ENCODE assay signal across 13 cellular contexts in genomic region chr1:116506132-116507004, GRCh38.
DNase-seq lines count a peak whose midpoint lies in the region; ATAC-seq, FAIRE-seq and TF ChIP-seq lines count a peak whose summit lies in the region.
"Had no signal": no experiment of that assay in that cellular context is flagged by ENCODE, and none has a peak within 500 bp of the region (broad histone marks: within the 10 kb centered on the region; RNA-seq: fewer than 3 reads in every experiment).

No MANE protein-coding gene starts in this region.

- POLR2A ChIA-PET in CD4-positive, alpha-beta T cell (lab: Charles Lee) = interaction anchor here (1.0 to 2.1 kb wide), 2 partner anchors 8 to 32 kb away, joined by 3 to 4 read pairs; no protein-coding TSS in a partner anchor
- POLR2A ChIA-PET in HepG2 (lab: Yijun Ruan, JAX) = no interaction called here

- peaks cover 62% of the 10 kb centered on the region for H3K4me1 Mint-ChIP-seq in CD4-positive, alpha-beta T cell (ENCODE audit: low read depth)
- peaks cover 79% of the 10 kb centered on the region for H3K4me1 Mint-ChIP-seq in T-helper 1 cell treated with Interleukin-12 subunit alpha and Interleukin-12 subunit beta and Interleukin-4 antibody, amounts not matched to agents 30 μg/mL and 1 μg/mL, for 36 hours (ENCODE audit: low read depth)

- TF ChIP-seq POLR2A in HepG2 (IDR thresholded peaks at IDR 0.05; ENCODE audit: insufficient read depth in 1 of 2, low read depth in 2 of 2, low read length in 2 of 2) = no peak

- peak overlapping the region; percentile 89 for H3K27ac Mint-ChIP-seq in CD4-positive, alpha-beta T cell
- peak overlapping the region; percentile 75 for H3K27ac Mint-ChIP-seq in T-helper 1 cell treated with Interleukin-12 subunit alpha and Interleukin-12 subunit beta and Interleukin-4 antibody, amounts not matched to agents 30 μg/mL and 1 μg/mL, for 36 hours
- H3K27ac Mint-ChIP-seq: GM23338 had no signal

- in situ Hi-C loops in HepG2 (cut with HindIII; ENCODE audit: extremely low pct_ligation_motif_present, low pct_unique_long_range_greater_than_20kb) = no loop called here

- no peak for TF ChIP-seq CTCF in CD4-positive, alpha-beta T cell (IDR thresholded peaks at IDR 0.05)
- TF ChIP-seq CTCF in hepatocyte (IDR thresholded peaks at IDR 0.05; ENCODE audit: poor library complexity) (no peak), HepG2 (CRISPR knock-in tag; IDR thresholded peaks at IDR 0.05) (no peak)

- no peaks in the 10 kb centered on the region for H3K9me3 ChIP-seq in CD4-positive, alpha-beta T cell (ENCODE audit: control insufficient read depth, low read length)
- H3K9me3 ChIP-seq in hepatocyte (ENCODE audit: low read depth) (no peaks in the 10 kb centered on the region), HepG2 (ENCODE audit: low read length) (no peaks in the 10 kb centered on the region)

- H4K20me1 ChIP-seq in hepatocyte (ENCODE audit: insufficient read depth, poor library complexity, severe bottlenecking) (no peaks in the 10 kb centered on the region), HepG2 (ENCODE audit: insufficient read depth, low read length) (peaks cover 6% of the 10 kb centered on the region)

- intact Hi-C loops in CD4-positive, alpha-beta T cell (cut with DNase I, micrococcal nuclease) = loop anchor here in 1 of 2 experiments (5.0 kb wide), 1 partner anchor 66 kb away; the partner anchor contains the start of gene CD58
- intact Hi-C loops in HepG2 (cut with micrococcal nuclease; ENCODE audit: unreplicated experiment) = loop anchor here (5.0 kb wide), 1 partner anchor 66 kb away; the partner anchor contains the start of gene CD58

- H2AFZ ChIP-seq in hepatocyte (no peak overlapping the region), HepG2 (ENCODE audit: low read length) (no peak overlapping the region)
- H2AFZ ChIP-seq: GM23338 had no signal

- H3K4me1 ChIP-seq in hepatocyte (ENCODE audit: insufficient read depth) (peaks cover 11% of the 10 kb centered on the region), HepG2 (ENCODE audit: insufficient read depth, low read length) (peaks cover 60% of the 10 kb centered on the region)

- H3K4me2 ChIP-seq in hepatocyte (no peak overlapping the region), HepG2 (ENCODE audit: low read depth, low read length) (no peak overlapping the region)
- H3K4me2 ChIP-seq: GM23338 had no signal

- no peak overlapping the region for H3K9ac ChIP-seq in HepG2 (ENCODE audit: insufficient read depth, low read depth, low read length)

- no peaks in the 10 kb centered on the region for H3K36me3 ChIP-seq in hepatocyte (replicated peaks; ENCODE audit: insufficient read depth, low read depth)
- H3K36me3 ChIP-seq in HepG2 (replicated peaks in 1 of 2; ENCODE audit: control insufficient read depth in 1 of 2, insufficient read depth in 2 of 2, low read length in 2 of 2) = peaks cover 2 to 18% of the 10 kb centered on the region in 2 experiments; a peak in 3 of 5 replicates

- BruUV-seq in HepG2 (replicated peaks; lab: Mats Ljungman, UMichigan) = no TSS peak

- H3K4me3 ChIP-seq in hepatocyte (no peak overlapping the region), HepG2 (replicated peaks in 1 of 3; ENCODE audit: insufficient read depth in 1 of 3, low read depth in 2 of 3, low read length in 3 of 3) (no peak overlapping the region)
- H3K4me3 ChIP-seq: coronary artery, GM23338 had no signal

- no peaks in the 10 kb centered on the region for H3K27me3 ChIP-seq in CD4-positive, alpha-beta T cell (ENCODE audit: control insufficient read depth, insufficient read depth, low read length)
- H3K27me3 ChIP-seq in hepatocyte (no peaks in the 10 kb centered on the region), HepG2 (ENCODE audit: control insufficient read depth in 1 of 2, insufficient read depth in 2 of 2, low read length in 2 of 2) (no peaks in the 10 kb centered on the region)

- H3K27ac ChIP-seq in CD4-positive, alpha-beta T cell (ENCODE audit: low read depth, low read length) = no peak overlapping the region
- H3K27ac ChIP-seq in hepatocyte (peak overlapping the region; percentile 86), HepG2 (ENCODE audit: extremely low read length, insufficient read depth, low read length) (no peak overlapping the region)
- H3K27ac ChIP-seq: coronary artery had no signal

- H3K36me3 Mint-ChIP-seq in CD4-positive, alpha-beta T cell (ENCODE audit: low read depth) = no peaks in the 10 kb centered on the region
- peaks cover 48% of the 10 kb centered on the region for H3K36me3 Mint-ChIP-seq in T-helper 1 cell treated with Interleukin-12 subunit alpha and Interleukin-12 subunit beta and Interleukin-4 antibody, amounts not matched to agents 30 μg/mL and 1 μg/mL, for 36 hours (ENCODE audit: low read depth)
- H3K36me3 Mint-ChIP-seq: naive thymus-derived CD8-positive, alpha-beta T cell had no signal

- no peak for TF ChIP-seq EP300 in HepG2 (IDR thresholded peaks at IDR 0.05; ENCODE audit: low read depth in 2 of 2, low read length in 2 of 2)
- TF ChIP-seq EP300 in HepG2 (CRISPR knock-in tag; IDR thresholded peaks at IDR 0.05; ENCODE audit: borderline replicate concordance) = no peak

- H3K9me2 ChIP-seq in hepatocyte (replicated peaks; ENCODE audit: insufficient read depth) = no peaks in the 10 kb centered on the region

- DNase-seq in CD4-positive, alpha-beta T cell = no peak
- peak; percentile 43 for DNase-seq in hepatocyte (ENCODE audit: low spot score)
- no peak for DNase-seq in islet precursor cell
- no peak for DNase-seq in medulla oblongata (ENCODE audit: extremely low spot score)
- no peak for DNase-seq in HepG2 (ENCODE audit: low spot score)
- DNase-seq: Calu3; kidney glomerular epithelial cell; naive thymus-derived CD8-positive, alpha-beta T cell; right cardiac atrium had no signal

- ATAC-seq in CD4-positive, alpha-beta T cell (ENCODE audit: poor library complexity) = no peak
- peak; percentile 25 for ATAC-seq in HG03139 (IDR thresholded peaks at IDR 0.05; ENCODE audit: unreplicated experiment)
- no peak for ATAC-seq in HepG2
- ATAC-seq: GM23338; naive thymus-derived CD8-positive, alpha-beta T cell; right cardiac atrium had no signal

- 86% methylated on average over 7 of the region's 7 CpGs for WGBS in hepatocyte (ENCODE audit: low lambda C conversion rate, missing lambda C conversion rate)
- WGBS in HepG2 (ENCODE audit: low lambda C conversion rate) = 99% methylated on average over 7 of the region's 7 CpGs

- H3K4me3 Mint-ChIP-seq in CD4-positive, alpha-beta T cell = no peak overlapping the region
- H3K4me3 Mint-ChIP-seq in T-helper 1 cell treated with Interleukin-12 subunit alpha and Interleukin-12 subunit beta and Interleukin-4 antibody, amounts not matched to agents 30 μg/mL and 1 μg/mL, for 36 hours = no peak overlapping the region
- H3K4me3 Mint-ChIP-seq: GM23338; naive thymus-derived CD8-positive, alpha-beta T cell had no signal

- no peaks in the 10 kb centered on the region for H3K27me3 Mint-ChIP-seq in CD4-positive, alpha-beta T cell
- no peaks in the 10 kb centered on the region for H3K27me3 Mint-ChIP-seq in T-helper 1 cell treated with Interleukin-12 subunit alpha and Interleukin-12 subunit beta and Interleukin-4 antibody, amounts not matched to agents 30 μg/mL and 1 μg/mL, for 36 hours (ENCODE audit: low read depth)
- H3K27me3 Mint-ChIP-seq: naive thymus-derived CD8-positive, alpha-beta T cell had no signal

- H3K79me2 ChIP-seq in hepatocyte = no peaks in the 10 kb centered on the region
- H3K79me2 ChIP-seq in HepG2 (ENCODE audit: insufficient read depth, low read length) = peaks cover 32% of the 10 kb centered on the region

- TF ChIP-seq RAD21 in HepG2 (CRISPR knock-in tag; IDR thresholded peaks at IDR 0.05) = no peak

- H3K9me3 Mint-ChIP-seq in CD4-positive, alpha-beta T cell = no peaks in the 10 kb centered on the region
- peaks cover 4% of the 10 kb centered on the region for H3K9me3 Mint-ChIP-seq in T-helper 1 cell treated with Interleukin-12 subunit alpha and Interleukin-12 subunit beta and Interleukin-4 antibody, amounts not matched to agents 30 μg/mL and 1 μg/mL, for 36 hours
- H3K9me3 Mint-ChIP-seq: naive thymus-derived CD8-positive, alpha-beta T cell had no signal

- FAIRE-seq in HepG2 (lab: Jason Lieb, UNC) = no peak

- CTCF ChIA-PET in CD4-positive, alpha-beta T cell (lab: Charles Lee) = interaction anchor here (5.3 kb wide), 1 partner anchor 367 kb away, joined by 25 read pairs; no protein-coding TSS in a partner anchor
- CTCF ChIA-PET in HepG2 (lab: Yijun Ruan, JAX; ENCODE audit: low intra/inter-chr PET ratio, low total read pairs) = no interaction called here

TF ChIP-seq in HepG2, 621 proteins besides CTCF, POLR2A, EP300 and RAD21 (continues in another document):
- TF ChIP-seq, protein P1, sequence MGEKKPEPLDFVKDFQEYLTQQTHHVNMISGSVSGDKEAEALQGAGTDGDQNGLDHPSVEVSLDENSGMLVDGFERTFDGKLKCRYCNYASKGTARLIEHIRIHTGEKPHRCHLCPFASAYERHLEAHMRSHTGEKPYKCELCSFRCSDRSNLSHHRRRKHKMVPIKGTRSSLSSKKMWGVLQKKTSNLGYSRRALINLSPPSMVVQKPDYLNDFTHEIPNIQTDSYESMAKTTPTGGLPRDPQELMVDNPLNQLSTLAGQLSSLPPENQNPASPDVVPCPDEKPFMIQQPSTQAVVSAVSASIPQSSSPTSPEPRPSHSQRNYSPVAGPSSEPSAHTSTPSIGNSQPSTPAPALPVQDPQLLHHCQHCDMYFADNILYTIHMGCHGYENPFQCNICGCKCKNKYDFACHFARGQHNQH (CRISPR knock-in tag; IDR thresholded peaks at IDR 0.05) = no peak
- TF ChIP-seq BORCS8-MEF2B (CRISPR knock-in tag; IDR thresholded peaks at IDR 0.05) (no peak), ZC3H13 (CRISPR knock-in tag; IDR thresholded peaks at IDR 0.05) (no peak), NONO (IDR thresholded peaks at IDR 0.05) (no peak), NONO (CRISPR knock-in tag; conservative IDR thresholded peaks at IDR 0.05) (no peak), ZMYM2 (CRISPR knock-in tag; IDR thresholded peaks at IDR 0.05) (no peak), FOXP1 (IDR thresholded peaks at IDR 0.05) (no peak), FOXP1 (CRISPR knock-in tag; IDR thresholded peaks at IDR 0.05) (no peak), HNRNPLL (IDR thresholded peaks at IDR 0.05; ENCODE audit: low read depth, low read length, poor library complexity, severe bottlenecking) (no peak)
- TF ChIP-seq, protein P2, sequence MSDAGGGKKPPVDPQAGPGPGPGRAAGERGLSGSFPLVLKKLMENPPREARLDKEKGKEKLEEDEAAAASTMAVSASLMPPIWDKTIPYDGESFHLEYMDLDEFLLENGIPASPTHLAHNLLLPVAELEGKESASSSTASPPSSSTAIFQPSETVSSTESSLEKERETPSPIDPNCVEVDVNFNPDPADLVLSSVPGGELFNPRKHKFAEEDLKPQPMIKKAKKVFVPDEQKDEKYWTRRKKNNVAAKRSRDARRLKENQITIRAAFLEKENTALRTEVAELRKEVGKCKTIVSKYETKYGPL (CRISPR knock-in tag; IDR thresholded peaks at IDR 0.05) = no peak
- TF ChIP-seq, protein P3, sequence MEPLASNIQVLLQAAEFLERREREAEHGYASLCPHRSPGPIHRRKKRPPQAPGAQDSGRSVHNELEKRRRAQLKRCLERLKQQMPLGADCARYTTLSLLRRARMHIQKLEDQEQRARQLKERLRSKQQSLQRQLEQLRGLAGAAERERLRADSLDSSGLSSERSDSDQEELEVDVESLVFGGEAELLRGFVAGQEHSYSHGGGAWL (CRISPR knock-in tag; IDR thresholded peaks at IDR 0.05) = no peak
